ENCODE assay signal across 32 cellular contexts in genomic region chr4:189664693-189665250, GRCh38.
"Had no signal": no experiment of that assay in that cellular context is flagged by ENCODE, and none has a peak within 500 bp of the region (broad histone marks: within the 10 kb centered on the region; RNA-seq: fewer than 3 reads in every experiment).

No MANE protein-coding gene starts in this region.

- ATAC-seq: activated CD4-positive, CD25-positive, alpha-beta regulatory T cell treated with anti-CD3 and anti-CD28 coated beads, Interleukin-2, amount 50 U/mL, for 24 hours; activated CD8-positive, alpha-beta memory T cell treated with anti-CD3 and anti-CD28 coated beads, Interleukin-2, amount 10 ng/mL, durations not matched to agents 7 days and 5 days; activated CD8-positive, alpha-beta T cell treated with anti-CD3 and anti-CD28 coated beads, Interleukin-2, amount 10 ng/mL, durations not matched to agents 7 days and 5 days; esophagus mucosa; T-helper 17 cell had no signal

- H3K27me3 ChIP-seq: brain microvascular endothelial cell, dorsolateral prefrontal cortex had no signal

- H3K36me3 ChIP-seq: brain microvascular endothelial cell, WERI-Rb-1 had no signal

- H3K27ac Mint-ChIP-seq: activated B cell treated with CpG ODN at 0.5 μM for 24 hours; activated CD8-positive, alpha-beta memory T cell treated with anti-CD3 and anti-CD28 coated beads, Interleukin-2, amount 10 ng/mL, durations not matched to agents 7 days and 5 days; activated CD8-positive, alpha-beta T cell treated with anti-CD3 and anti-CD28 coated beads, Interleukin-2, amount 10 ng/mL, durations not matched to agents 7 days and 5 days; activated naive CD8-positive, alpha-beta T cell; activated T-helper 1 cell treated with anti-CD3 and anti-CD28 coated beads, Interleukin-12 subunit alpha, Interleukin-12 subunit beta, Interleukin-2, Interleukin-4 antibody, amounts not matched to agents 30 ng/mL and 10 ng/mL and 1 ng/mL, durations not matched to agents 14 hours and 24 hours and 36 hours; activated T-helper 2 cell treated with anti-CD3 and anti-CD28 coated beads, Interferon-gamma antibody, Interleukin-2, Interleukin-4, amounts not matched to agents 10 μg/mL and 5 μg/mL and 100 μg/mL, durations not matched to agents 14 hours and 24 hours and 36 hours; dendritic cell treated with granulocyte-macrophage colony-stimulating factor and Interleukin-4, amounts not matched to agents 40 ng/mL and 50 ng/mL, for 4 days; endodermal cell; T-helper 17 cell; T-helper 2 cell treated with Interferon-gamma antibody and Interleukin-4, amounts not matched to agents 5 μg/mL and 100 μg/mL, for 36 hours had no signal

- DNase-seq: activated B cell treated with CpG ODN at 0.5 μM for 24 hours; activated CD4-positive, alpha-beta T cell treated with anti-CD3 and anti-CD28 coated beads for 48 hours; activated CD4-positive, alpha-beta T cell treated with anti-CD3 and anti-CD28 coated beads, Interleukin-2, amount 50 U/mL, for 1 hour; activated CD4-positive, alpha-beta T cell treated with anti-CD3 and anti-CD28 coated beads, Interleukin-2, amount 50 U/mL, for 48 hours; activated CD8-positive, alpha-beta memory T cell treated with anti-CD3 and anti-CD28 coated beads, Interleukin-2, amount 10 ng/mL, durations not matched to agents 7 days and 5 days; activated CD8-positive, alpha-beta memory T cell treated with anti-CD3 and anti-CD28 coated beads, Interleukin-2, amount 50 U/mL, for 4 hours; activated CD8-positive, alpha-beta T cell treated with anti-CD3 and anti-CD28 coated beads, Interleukin-2, amount 10 ng/mL, durations not matched to agents 7 days and 5 days; activated effector memory CD4-positive, alpha-beta T cell treated with anti-CD3 and anti-CD28 coated beads, Interleukin-2, amount 50 U/mL, for 16 hours; activated naive CD4-positive, alpha-beta T cell treated with anti-CD3 and anti-CD28 coated beads, Interleukin-2, amount 50 U/mL, for 16 hours; activated naive CD4-positive, alpha-beta T cell treated with Interleukin-2 at 50 U/mL for 16 hours; activated T-cell treated with anti-CD3 and anti-CD28 coated beads, Interleukin-2, amount 50 U/mL, for 1 hour; activated T-cell treated with anti-CD3 and anti-CD28 coated beads, Interleukin-2, amount 50 U/mL, for 48 hours; amniotic stem cell; anterior cingulate cortex; brain microvascular endothelial cell; dorsolateral prefrontal cortex; effector memory CD4-positive, alpha-beta T cell; endodermal cell; T-helper 1 cell; T-helper 17 cell; T1000; WERI-Rb-1 had no signal

- H3K4me1 Mint-ChIP-seq: activated B cell treated with CpG ODN at 0.5 μM for 24 hours; activated CD8-positive, alpha-beta memory T cell treated with anti-CD3 and anti-CD28 coated beads, Interleukin-2, amount 10 ng/mL, durations not matched to agents 7 days and 5 days; central memory CD8-positive, alpha-beta T cell; endodermal cell; T-helper 17 cell had no signal

- FAIRE-seq: astrocyte had no signal

- H3K9me3 Mint-ChIP-seq: activated B cell treated with CpG ODN at 0.5 μM for 24 hours; activated T-helper 1 cell treated with anti-CD3 and anti-CD28 coated beads, Interleukin-12 subunit alpha, Interleukin-12 subunit beta, Interleukin-2, Interleukin-4 antibody, amounts not matched to agents 30 ng/mL and 10 ng/mL and 1 ng/mL, durations not matched to agents 14 hours and 24 hours and 36 hours; activated T-helper 2 cell treated with anti-CD3 and anti-CD28 coated beads, Interferon-gamma antibody, Interleukin-2, Interleukin-4, amounts not matched to agents 10 μg/mL and 5 μg/mL and 100 μg/mL, durations not matched to agents 14 hours and 24 hours and 36 hours; central memory CD8-positive, alpha-beta T cell; dendritic cell treated with granulocyte-macrophage colony-stimulating factor and Interleukin-4, amounts not matched to agents 40 ng/mL and 50 ng/mL, for 4 days; T-helper 2 cell treated with Interferon-gamma antibody and Interleukin-4, amounts not matched to agents 5 μg/mL and 100 μg/mL, for 36 hours had no signal

- H3K4me3 ChIP-seq: coronary artery, dorsolateral prefrontal cortex had no signal

- H3K4me3 Mint-ChIP-seq: activated B cell treated with CpG ODN at 0.5 μM for 24 hours; activated CD8-positive, alpha-beta memory T cell treated with anti-CD3 and anti-CD28 coated beads, Interleukin-2, amount 10 ng/mL, durations not matched to agents 7 days and 5 days; activated CD8-positive, alpha-beta T cell treated with anti-CD3 and anti-CD28 coated beads, Interleukin-2, amount 10 ng/mL, durations not matched to agents 7 days and 5 days; activated naive CD8-positive, alpha-beta T cell; activated T-helper 1 cell treated with anti-CD3 and anti-CD28 coated beads, Interleukin-12 subunit alpha, Interleukin-12 subunit beta, Interleukin-2, Interleukin-4 antibody, amounts not matched to agents 30 ng/mL and 10 ng/mL and 1 ng/mL, durations not matched to agents 14 hours and 24 hours and 36 hours; central memory CD8-positive, alpha-beta T cell; dendritic cell treated with granulocyte-macrophage colony-stimulating factor and Interleukin-4, amounts not matched to agents 40 ng/mL and 50 ng/mL, for 4 days; endodermal cell; T-helper 17 cell; T-helper 2 cell treated with Interferon-gamma antibody and Interleukin-4, amounts not matched to agents 5 μg/mL and 100 μg/mL, for 36 hours had no signal

- H3K27me3 Mint-ChIP-seq: activated B cell treated with CpG ODN at 0.5 μM for 24 hours; activated CD8-positive, alpha-beta memory T cell treated with anti-CD3 and anti-CD28 coated beads, Interleukin-2, amount 10 ng/mL, durations not matched to agents 7 days and 5 days; activated naive CD8-positive, alpha-beta T cell; central memory CD8-positive, alpha-beta T cell; dendritic cell treated with granulocyte-macrophage colony-stimulating factor and Interleukin-4, amounts not matched to agents 40 ng/mL and 50 ng/mL, for 4 days; T-helper 17 cell had no signal

- H3K27ac ChIP-seq: brain microvascular endothelial cell, coronary artery, dorsolateral prefrontal cortex, WERI-Rb-1 had no signal

- H3K36me3 Mint-ChIP-seq: activated CD8-positive, alpha-beta memory T cell treated with anti-CD3 and anti-CD28 coated beads, Interleukin-2, amount 10 ng/mL, durations not matched to agents 7 days and 5 days; activated naive CD8-positive, alpha-beta T cell had no signal
